In genomic region chr5:125700380-125700856, GRCh38 we compare ENCODE assay signal across 10 cellular contexts.
DNase-seq lines count a peak whose midpoint lies in the region; ATAC-seq and TF ChIP-seq lines count a peak whose summit lies in the region.
"Had no signal": no experiment of that assay in that cellular context is flagged by ENCODE, and none has a peak within 500 bp of the region (broad histone marks: within the 10 kb centered on the region; RNA-seq: fewer than 3 reads in every experiment).

No MANE protein-coding gene starts in this region.

- peak overlapping the region; percentile 9 to 58 for H3K4me3 ChIP-seq in mucosa of rectum (ENCODE audit: low read length in 2 of 2)
- H3K4me3 ChIP-seq in CD8-positive, alpha-beta T cell (ENCODE audit: low read depth, low read length): no peak overlapping the region

- H3K36me3 Mint-ChIP-seq in chondrocyte (ENCODE audit: low read depth): peaks cover 7% of the 10 kb centered on the region
- H3K36me3 Mint-ChIP-seq in CD8-positive, alpha-beta T cell: no peaks in the 10 kb centered on the region
- H3K36me3 Mint-ChIP-seq: activated naive CD4-positive, alpha-beta T cell treated with anti-CD3 and anti-CD28 coated beads, Interleukin-2, amount 50 U/mL, for 24 hours had no signal

- H3K9me3 Mint-ChIP-seq in chondrocyte (ENCODE audit: low read depth): peaks cover 14% of the 10 kb centered on the region
- peaks cover 17% of the 10 kb centered on the region for H3K9me3 Mint-ChIP-seq in CD8-positive, alpha-beta T cell
- H3K9me3 Mint-ChIP-seq: activated naive CD4-positive, alpha-beta T cell treated with anti-CD3 and anti-CD28 coated beads, Interleukin-2, amount 50 U/mL, for 24 hours had no signal

- intact Hi-C loops in CD8-positive, alpha-beta T cell (cut with DNase I, micrococcal nuclease): no loop called here

- CTCF ChIA-PET in CD8-positive, alpha-beta T cell (lab: Charles Lee): no interaction called here

- ATAC-seq in CD8-positive, alpha-beta T cell: no peak

- no peaks in the 10 kb centered on the region for H3K36me3 ChIP-seq in mucosa of rectum (ENCODE audit: control insufficient read depth in 2 of 2, insufficient read depth in 2 of 2, low read length in 2 of 2)
- no peaks in the 10 kb centered on the region for H3K36me3 ChIP-seq in CD8-positive, alpha-beta T cell (ENCODE audit: insufficient read depth, low read length)

- H3K4me1 Mint-ChIP-seq in chondrocyte (ENCODE audit: low read depth): peaks cover 31% of the 10 kb centered on the region
- H3K4me1 Mint-ChIP-seq in CD8-positive, alpha-beta T cell (ENCODE audit: low read depth): no peaks in the 10 kb centered on the region
- H3K4me1 Mint-ChIP-seq: activated naive CD4-positive, alpha-beta T cell treated with anti-CD3 and anti-CD28 coated beads, Interleukin-2, amount 50 U/mL, for 24 hours had no signal

- H3K27ac ChIP-seq in mucosa of rectum (ENCODE audit: low read depth in 2 of 2, low read length in 2 of 2): peak overlapping the region; percentile 25 to 43
- H3K27ac ChIP-seq in CD8-positive, alpha-beta T cell (ENCODE audit: low read depth, low read length): no peak overlapping the region

- TF ChIP-seq CTCF in chondrocyte (IDR thresholded peaks at IDR 0.05): no peak
- no peak for TF ChIP-seq CTCF in CD8-positive, alpha-beta T cell (IDR thresholded peaks at IDR 0.05)

- no peak overlapping the region for H3K9ac ChIP-seq in mucosa of rectum (ENCODE audit: low read depth in 1 of 2, low read length in 2 of 2)

- H3K27me3 ChIP-seq in mucosa of rectum (ENCODE audit: control insufficient read depth in 2 of 2, insufficient read depth in 2 of 2, low read length in 2 of 2): no peaks in the 10 kb centered on the region
- no peaks in the 10 kb centered on the region for H3K27me3 ChIP-seq in CD8-positive, alpha-beta T cell (ENCODE audit: insufficient read depth, low read length)

- H3K27me3 Mint-ChIP-seq in chondrocyte (ENCODE audit: low read depth): no peaks in the 10 kb centered on the region
- no peaks in the 10 kb centered on the region for H3K27me3 Mint-ChIP-seq in CD8-positive, alpha-beta T cell (ENCODE audit: low read depth)
- H3K27me3 Mint-ChIP-seq: activated naive CD4-positive, alpha-beta T cell treated with anti-CD3 and anti-CD28 coated beads, Interleukin-2, amount 50 U/mL, for 24 hours had no signal

- DNase-seq in DMS153 (lab: John Stamatoyannopoulos, UW): peak; percentile 85
- peak; percentile 69 for DNase-seq in NCI-H2081 treated with DMSO at 0.1 percent for 48 hours (lab: John Stamatoyannopoulos, UW)
- no peak for DNase-seq in chondrocyte (ENCODE audit: low spot score)
- DNase-seq in erythroblast (lab: John Stamatoyannopoulos, UW): no peak
- no peak for DNase-seq in CD8-positive, alpha-beta T cell
- no peak for DNase-seq in NK-92 treated with Interleukin-12 subunit alpha and Interleukin-12 subunit beta, amount 100 ng/mL, for 24 hours (lab: John Stamatoyannopoulos, UW)
- DNase-seq in stimulated activated CD4-positive, alpha-beta T cell treated with anti-CD3 and anti-CD28 coated beads, Interleukin-4, amount 100 ng/mL, for 4 hours: no peak
- DNase-seq: hypothalamus had no signal

- H3K4me3 Mint-ChIP-seq in chondrocyte (ENCODE audit: unreplicated experiment): peak overlapping the region; percentile 44
- no peak overlapping the region for H3K4me3 Mint-ChIP-seq in CD8-positive, alpha-beta T cell
- H3K4me3 Mint-ChIP-seq: activated naive CD4-positive, alpha-beta T cell treated with anti-CD3 and anti-CD28 coated beads, Interleukin-2, amount 50 U/mL, for 24 hours had no signal

- peaks cover 9 to 12% of the 10 kb centered on the region in 2 donors for H3K4me1 ChIP-seq in mucosa of rectum (ENCODE audit: control insufficient read depth in 2 of 2, insufficient read depth in 2 of 2, low read length in 2 of 2)
- H3K4me1 ChIP-seq in CD8-positive, alpha-beta T cell (ENCODE audit: insufficient read depth, low read length): no peaks in the 10 kb centered on the region

- H3K9me3 ChIP-seq in mucosa of rectum (ENCODE audit: control insufficient read depth in 2 of 2, low read length in 2 of 2): no peaks in the 10 kb centered on the region
- no peaks in the 10 kb centered on the region for H3K9me3 ChIP-seq in CD8-positive, alpha-beta T cell (ENCODE audit: low read length)

- H3K27ac Mint-ChIP-seq in chondrocyte (ENCODE audit: unreplicated experiment): peak overlapping the region; percentile 9
- H3K27ac Mint-ChIP-seq in CD8-positive, alpha-beta T cell: no peak overlapping the region
- H3K27ac Mint-ChIP-seq: activated naive CD4-positive, alpha-beta T cell treated with anti-CD3 and anti-CD28 coated beads, Interleukin-2, amount 50 U/mL, for 24 hours had no signal

- no peak for TF ChIP-seq POLR2A in erythroblast (IDR thresholded peaks at IDR 0.05; ENCODE audit: low read length)

- POLR2A ChIA-PET in CD8-positive, alpha-beta T cell (lab: Charles Lee): no interaction called here

Comparison
In these comparisons a context has a peak if more than half of its experiments do, and no peak if none do; other contexts are left out.
1. DNase-seq: peak in DMS153 (single experiment) and NCI-H2081 treated with DMSO at 0.1 percent for 48 hours (single experiment); none in chondrocyte (single experiment), erythroblast (0 of 2), CD8-positive, alpha-beta T cell (0 of 7), NK-92 treated with Interleukin-12 subunit alpha and Interleukin-12 subunit beta, amount 100 ng/mL, for 24 hours (single experiment) and stimulated activated CD4-positive, alpha-beta T cell treated with anti-CD3 and anti-CD28 coated beads, Interleukin-4, amount 100 ng/mL, for 4 hours (0 of 2).